ENCODE assay signal across 1 cellular context in genomic region chr1:94527447-94528031, GRCh38.
A peak's percentile ranks its signal among the peaks of the same experiment; 100 is the strongest.
TF ChIP-seq lines count a peak whose summit lies in the region.

No MANE protein-coding gene starts in this region.

TF ChIP-seq in GM12878, 131 proteins besides CTCF, POLR2A, EP300 and RAD21 (continued from another document):
- TF ChIP-seq, protein P1, sequence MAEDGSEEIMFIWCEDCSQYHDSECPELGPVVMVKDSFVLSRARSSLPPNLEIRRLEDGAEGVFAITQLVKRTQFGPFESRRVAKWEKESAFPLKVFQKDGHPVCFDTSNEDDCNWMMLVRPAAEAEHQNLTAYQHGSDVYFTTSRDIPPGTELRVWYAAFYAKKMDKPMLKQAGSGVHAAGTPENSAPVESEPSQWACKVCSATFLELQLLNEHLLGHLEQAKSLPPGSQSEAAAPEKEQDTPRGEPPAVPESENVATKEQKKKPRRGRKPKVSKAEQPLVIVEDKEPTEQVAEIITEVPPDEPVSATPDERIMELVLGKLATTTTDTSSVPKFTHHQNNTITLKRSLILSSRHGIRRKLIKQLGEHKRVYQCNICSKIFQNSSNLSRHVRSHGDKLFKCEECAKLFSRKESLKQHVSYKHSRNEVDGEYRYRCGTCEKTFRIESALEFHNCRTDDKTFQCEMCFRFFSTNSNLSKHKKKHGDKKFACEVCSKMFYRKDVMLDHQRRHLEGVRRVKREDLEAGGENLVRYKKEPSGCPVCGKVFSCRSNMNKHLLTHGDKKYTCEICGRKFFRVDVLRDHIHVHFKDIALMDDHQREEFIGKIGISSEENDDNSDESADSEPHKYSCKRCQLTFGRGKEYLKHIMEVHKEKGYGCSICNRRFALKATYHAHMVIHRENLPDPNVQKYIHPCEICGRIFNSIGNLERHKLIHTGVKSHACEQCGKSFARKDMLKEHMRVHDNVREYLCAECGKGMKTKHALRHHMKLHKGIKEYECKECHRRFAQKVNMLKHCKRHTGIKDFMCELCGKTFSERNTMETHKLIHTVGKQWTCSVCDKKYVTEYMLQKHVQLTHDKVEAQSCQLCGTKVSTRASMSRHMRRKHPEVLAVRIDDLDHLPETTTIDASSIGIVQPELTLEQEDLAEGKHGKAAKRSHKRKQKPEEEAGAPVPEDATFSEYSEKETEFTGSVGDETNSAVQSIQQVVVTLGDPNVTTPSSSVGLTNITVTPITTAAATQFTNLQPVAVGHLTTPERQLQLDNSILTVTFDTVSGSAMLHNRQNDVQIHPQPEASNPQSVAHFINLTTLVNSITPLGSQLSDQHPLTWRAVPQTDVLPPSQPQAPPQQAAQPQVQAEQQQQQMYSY (CRISPR knock-in tag; IDR thresholded peaks at IDR 0.05): no peak
- no peak for TF ChIP-seq SPI1 (IDR thresholded peaks at IDR 0.05; ENCODE audit: borderline replicate concordance, insufficient read depth, low read depth, low read length)
- no peak for TF ChIP-seq NFIC (IDR thresholded peaks at IDR 0.05; ENCODE audit: low read depth, low read length)
- no peak for TF ChIP-seq RCOR1 (conservative IDR thresholded peaks at IDR 0.05; ENCODE audit: low read depth, low read length)
- TF ChIP-seq, protein P2, sequence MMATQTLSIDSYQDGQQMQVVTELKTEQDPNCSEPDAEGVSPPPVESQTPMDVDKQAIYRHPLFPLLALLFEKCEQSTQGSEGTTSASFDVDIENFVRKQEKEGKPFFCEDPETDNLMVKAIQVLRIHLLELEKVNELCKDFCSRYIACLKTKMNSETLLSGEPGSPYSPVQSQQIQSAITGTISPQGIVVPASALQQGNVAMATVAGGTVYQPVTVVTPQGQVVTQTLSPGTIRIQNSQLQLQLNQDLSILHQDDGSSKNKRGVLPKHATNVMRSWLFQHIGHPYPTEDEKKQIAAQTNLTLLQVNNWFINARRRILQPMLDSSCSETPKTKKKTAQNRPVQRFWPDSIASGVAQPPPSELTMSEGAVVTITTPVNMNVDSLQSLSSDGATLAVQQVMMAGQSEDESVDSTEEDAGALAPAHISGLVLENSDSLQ (IDR thresholded peaks at IDR 0.05): peak; percentile 63; the same call in 1 of the 2 replicates
- no peak for TF ChIP-seq EED (IDR thresholded peaks at IDR 0.05; ENCODE audit: low read depth)
- no peak for TF ChIP-seq KDM1A (IDR thresholded peaks at IDR 0.05; ENCODE audit: borderline replicate concordance)
- TF ChIP-seq, protein P3, sequence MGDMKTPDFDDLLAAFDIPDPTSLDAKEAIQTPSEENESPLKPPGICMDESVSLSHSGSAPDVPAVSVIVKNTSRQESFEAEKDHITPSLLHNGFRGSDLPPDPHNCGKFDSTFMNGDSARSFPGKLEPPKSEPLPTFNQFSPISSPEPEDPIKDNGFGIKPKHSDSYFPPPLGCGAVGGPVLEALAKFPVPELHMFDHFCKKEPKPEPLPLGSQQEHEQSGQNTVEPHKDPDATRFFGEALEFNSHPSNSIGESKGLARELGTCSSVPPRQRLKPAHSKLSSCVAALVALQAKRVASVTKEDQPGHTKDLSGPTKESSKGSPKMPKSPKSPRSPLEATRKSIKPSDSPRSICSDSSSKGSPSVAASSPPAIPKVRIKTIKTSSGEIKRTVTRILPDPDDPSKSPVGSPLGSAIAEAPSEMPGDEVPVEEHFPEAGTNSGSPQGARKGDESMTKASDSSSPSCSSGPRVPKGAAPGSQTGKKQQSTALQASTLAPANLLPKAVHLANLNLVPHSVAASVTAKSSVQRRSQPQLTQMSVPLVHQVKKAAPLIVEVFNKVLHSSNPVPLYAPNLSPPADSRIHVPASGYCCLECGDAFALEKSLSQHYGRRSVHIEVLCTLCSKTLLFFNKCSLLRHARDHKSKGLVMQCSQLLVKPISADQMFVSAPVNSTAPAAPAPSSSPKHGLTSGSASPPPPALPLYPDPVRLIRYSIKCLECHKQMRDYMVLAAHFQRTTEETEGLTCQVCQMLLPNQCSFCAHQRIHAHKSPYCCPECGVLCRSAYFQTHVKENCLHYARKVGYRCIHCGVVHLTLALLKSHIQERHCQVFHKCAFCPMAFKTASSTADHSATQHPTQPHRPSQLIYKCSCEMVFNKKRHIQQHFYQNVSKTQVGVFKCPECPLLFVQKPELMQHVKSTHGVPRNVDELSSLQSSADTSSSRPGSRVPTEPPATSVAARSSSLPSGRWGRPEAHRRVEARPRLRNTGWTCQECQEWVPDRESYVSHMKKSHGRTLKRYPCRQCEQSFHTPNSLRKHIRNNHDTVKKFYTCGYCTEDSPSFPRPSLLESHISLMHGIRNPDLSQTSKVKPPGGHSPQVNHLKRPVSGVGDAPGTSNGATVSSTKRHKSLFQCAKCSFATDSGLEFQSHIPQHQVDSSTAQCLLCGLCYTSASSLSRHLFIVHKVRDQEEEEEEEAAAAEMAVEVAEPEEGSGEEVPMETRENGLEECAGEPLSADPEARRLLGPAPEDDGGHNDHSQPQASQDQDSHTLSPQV (IDR thresholded peaks at IDR 0.05): no peak
- no peak for TF ChIP-seq NR2C1 (IDR thresholded peaks at IDR 0.05)
TF ChIP-seq in GM12878: peak in this region for 2.
